Comparison of ENCODE assay signal across 7 cellular contexts in the genomic region with DNA sequence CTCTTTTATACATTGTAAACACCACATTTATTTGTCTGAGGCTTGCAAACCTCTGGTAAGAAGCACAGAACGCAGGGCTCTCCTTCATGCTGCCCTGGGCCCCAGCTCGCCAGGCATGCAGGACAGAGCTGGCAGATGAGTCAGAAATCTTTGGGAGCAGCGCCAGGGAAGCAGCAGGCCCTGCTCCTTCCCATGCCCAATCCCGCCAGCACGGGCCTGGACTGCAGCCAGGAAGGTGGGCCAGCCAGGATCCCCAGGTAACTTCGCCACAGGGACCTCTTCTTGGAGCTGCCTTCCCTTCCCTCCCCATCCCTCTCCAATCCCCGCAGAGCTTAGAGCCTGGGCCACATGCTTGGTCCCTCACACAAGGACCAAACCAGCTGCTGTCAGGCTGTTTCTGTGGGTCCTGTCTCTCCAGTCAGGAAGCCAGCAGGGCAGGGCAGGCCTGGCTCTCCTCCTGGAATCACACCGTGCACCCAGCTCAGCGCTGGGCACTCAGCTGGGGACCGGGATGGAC. TPM values are rescaled to one million over a fixed set of nuclear protein-coding genes. Genes with fewer than 3 reads are reported as not detected.
A peak's percentile ranks its signal among the peaks of the same experiment; 100 is the strongest.
DNase-seq lines count a peak whose midpoint lies in the region; ATAC-seq and TF ChIP-seq lines count a peak whose summit lies in the region.

No MANE protein-coding gene starts in this region.

- peaks cover 40 to 65% of the 10 kb centered on the region in 2 donors for H3K4me1 ChIP-seq in adrenal gland (replicated peaks in 1 of 2)

- no peaks in the 10 kb centered on the region for H3K9me3 ChIP-seq in adrenal gland (replicated peaks in 1 of 3)

- 10 to 28% (median 20%) methylated on average over 3 to 10 of the region's 10 CpGs for WGBS in adrenal gland, 4 donors

- peak overlapping the region in 1 of 4 donors; percentile 8 for H3K4me3 ChIP-seq in adrenal gland

- no peak for TF ChIP-seq CTCF in adrenal gland (IDR thresholded peaks at IDR 0.05)

- intact Hi-C loops in adrenal gland (cut with DNase I) = loop anchor here in 1 of 2 donors (5.0 kb wide), 1 partner anchor 74 kb away; no protein-coding TSS in a partner anchor

- H3K36me3 ChIP-seq in adrenal gland (replicated peaks in 1 of 2) = no peaks in the 10 kb centered on the region

- no peak for ATAC-seq in HG03354 (IDR thresholded peaks at IDR 0.05; ENCODE audit: poor library complexity, severe bottlenecking, unreplicated experiment)
- no peak for ATAC-seq in GM21447 (IDR thresholded peaks at IDR 0.05; ENCODE audit: unreplicated experiment)

- no peak for TF ChIP-seq POLR2A in adrenal gland (IDR thresholded peaks at IDR 0.05)

- H3K27ac ChIP-seq in adrenal gland = peak overlapping the region; percentile 40 to 95 (median 89)
- H3K27ac ChIP-seq in temporal lobe (ENCODE audit: low read depth, low read length) = peak overlapping the region; percentile 48

- DNase-seq in HS-27A (ENCODE audit: low read depth) (peak; percentile 94), adrenal gland (peak; percentile 83 to 92 (median 89)), hepatic stellate cell (ENCODE audit: low spot score) (peak; percentile 67)
- no peak for DNase-seq in stimulated activated CD4-positive, alpha-beta T cell treated with anti-CD3 and anti-CD28 coated beads, Interleukin-4, amount 100 ng/mL, for 1 hour

- no peaks in the 10 kb centered on the region for H3K27me3 ChIP-seq in adrenal gland

RNA-seq across cellular contexts. Expression of a gene that starts 8.8 kb away (rescaled TPM):
- total RNA-seq in adrenal gland (10 to 100 TPM; 21.7 to 92.2 (median 32.4) TPM), temporal lobe (30.2 TPM)
- 10 to 100 TPM in 2 of 3 donors, 1 to 10 TPM in 1; 8.6 to 27.5 (median 23.9) TPM for polyA plus RNA-seq in adrenal gland

RNA-seq across cellular contexts. Expression of a gene that starts 11.2 kb away (rescaled TPM):
- total RNA-seq in adrenal gland (100 to 1,000 TPM in 1 of 8 donors, 10 to 100 TPM in 7; 27.3 to 103 (median 67.4) TPM), temporal lobe (14.0 TPM)
- polyA plus RNA-seq in adrenal gland = 10 to 100 TPM; 10.5 to 44.1 (median 37.0) TPM

RNA-seq across cellular contexts. Expression of a gene that starts 57.0 kb away (rescaled TPM):
- total RNA-seq in adrenal gland = 10 to 100 TPM in 4 of 8 donors, 1 to 10 TPM in 4; 6.8 to 31.7 (median 10.9) TPM
- 10 to 100 TPM in 2 of 3 donors, 1 to 10 TPM in 1; 8.0 to 58.0 (median 22.5) TPM for polyA plus RNA-seq in adrenal gland
- 3.0 TPM for total RNA-seq in temporal lobe
